In the genomic region with DNA sequence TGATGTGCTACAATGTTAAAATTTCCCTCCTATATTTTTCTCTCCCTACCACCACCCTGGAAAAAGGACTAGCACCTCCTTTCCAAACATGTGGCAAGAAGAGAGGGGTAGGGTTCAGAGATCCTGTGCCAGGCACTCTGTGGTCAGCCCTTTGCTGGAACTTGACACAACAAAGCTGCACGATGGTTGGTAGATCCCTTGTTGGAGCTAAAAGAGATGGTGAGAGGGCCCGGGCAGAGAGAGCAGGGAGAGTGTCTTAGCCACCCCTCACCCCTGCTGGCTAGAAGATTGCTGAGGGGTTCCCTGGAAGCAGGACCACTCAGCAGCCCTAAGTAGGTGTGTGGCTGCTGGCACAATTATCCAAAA, we compare ENCODE assay signal across 8 cellular contexts. TPM values are rescaled to one million over a fixed set of nuclear protein-coding genes. Genes with fewer than 3 reads are reported as not detected.
DNase-seq lines count a peak whose midpoint lies in the region; ATAC-seq lines count a peak whose summit lies in the region.

No MANE protein-coding gene starts in this region.

- WGBS in mesendoderm (ENCODE audit: extremely low coverage, insufficient coverage, low lambda C conversion rate), result no CpG with 5 or more reads among the region's 2 CpGs
- WGBS in thymus, result 53% methylated on average over 2 of the region's 2 CpGs

- DNase-seq in activated CD4-positive, alpha-beta T cell treated with anti-CD3 and anti-CD28 coated beads, Interleukin-2, amount 10 ng/mL, durations not matched to agents 24 days and 14 days, result peak; percentile 68
- no peak for DNase-seq in activated CD4-positive, alpha-beta T cell treated with anti-CD3 and anti-CD28 coated beads, Interleukin-2, amount 50 U/mL, for 4 hours
- DNase-seq in activated naive CD8-positive, alpha-beta T cell treated with anti-CD3 and anti-CD28 coated beads for 36 hours, result no peak
- DNase-seq in mesendoderm (no peak), 8988T (no peak)

- H3K4me1 Mint-ChIP-seq in activated CD4-positive, alpha-beta T cell treated with anti-CD3 and anti-CD28 coated beads, Interleukin-2, amount 10 ng/mL, durations not matched to agents 24 days and 14 days, result peaks cover 53% of the 10 kb centered on the region
- peaks cover 52% of the 10 kb centered on the region for H3K4me1 Mint-ChIP-seq in activated naive CD8-positive, alpha-beta T cell treated with anti-CD3 and anti-CD28 coated beads for 36 hours

- H3K4ac ChIP-seq in mesendoderm (ENCODE audit: low read depth, low read length), result peak overlapping the region; percentile 74

- no peaks in the 10 kb centered on the region for H3K9me3 Mint-ChIP-seq in activated CD4-positive, alpha-beta T cell treated with anti-CD3 and anti-CD28 coated beads, Interleukin-2, amount 10 ng/mL, durations not matched to agents 24 days and 14 days
- H3K9me3 Mint-ChIP-seq in activated naive CD8-positive, alpha-beta T cell treated with anti-CD3 and anti-CD28 coated beads for 36 hours, result no peaks in the 10 kb centered on the region

- peak overlapping the region; percentile 93 for H3K4me3 Mint-ChIP-seq in activated CD4-positive, alpha-beta T cell treated with anti-CD3 and anti-CD28 coated beads, Interleukin-2, amount 10 ng/mL, durations not matched to agents 24 days and 14 days
- no peak overlapping the region for H3K4me3 Mint-ChIP-seq in activated naive CD8-positive, alpha-beta T cell treated with anti-CD3 and anti-CD28 coated beads for 36 hours

- H3K27ac ChIP-seq in mesendoderm (ENCODE audit: low read depth, low read length) (peak overlapping the region; percentile 83), thymus (ENCODE audit: low read depth) (peak overlapping the region; percentile 78)

- H2BK15ac ChIP-seq in mesendoderm (replicated peaks; ENCODE audit: low read depth), result peak overlapping the region; percentile 19

- H3K9me3 ChIP-seq in thymus (ENCODE audit: control insufficient read depth), result no peaks in the 10 kb centered on the region

- peak overlapping the region; percentile 98 for H2AK5ac ChIP-seq in mesendoderm (ENCODE audit: low read length)

- H2BK120ac ChIP-seq in mesendoderm (ENCODE audit: low read depth, low read length), result peak overlapping the region; percentile 75

- H3K36me3 ChIP-seq in mesendoderm (ENCODE audit: control insufficient read depth, insufficient read depth, low read length) (no peaks in the 10 kb centered on the region), thymus (ENCODE audit: control insufficient read depth, insufficient read depth) (peaks cover 5% of the 10 kb centered on the region)

- H4K5ac ChIP-seq in mesendoderm (ENCODE audit: low read length), result no peak overlapping the region

- peak overlapping the region; percentile 78 for H3K56ac ChIP-seq in mesendoderm (ENCODE audit: low read length)

- H4K8ac ChIP-seq in mesendoderm (ENCODE audit: low read depth, low read length), result no peak overlapping the region

- peak overlapping the region; percentile 72 for H3K18ac ChIP-seq in mesendoderm (ENCODE audit: low read length)

- H3K9ac ChIP-seq in mesendoderm (ENCODE audit: low read length), result peak overlapping the region; percentile 30

- H3K27me3 ChIP-seq in mesendoderm (ENCODE audit: insufficient read depth, low read length, poor library complexity) (no peaks in the 10 kb centered on the region), thymus (ENCODE audit: control insufficient read depth, insufficient read depth) (no peaks in the 10 kb centered on the region)

- H3K4me3 ChIP-seq in mesendoderm (ENCODE audit: low read length) (no peak overlapping the region), thymus (ENCODE audit: low read length) (no peak overlapping the region)

- H2BK5ac ChIP-seq in mesendoderm (ENCODE audit: low read length), result peak overlapping the region; percentile 93

- peaks cover 18% of the 10 kb centered on the region for H3K79me2 ChIP-seq in mesendoderm (ENCODE audit: control insufficient read depth, insufficient read depth, low read length)

- no peak overlapping the region for H3K23ac ChIP-seq in mesendoderm (ENCODE audit: low read length)

- intact Hi-C loops in activated CD4-positive, alpha-beta T cell treated with anti-CD3 and anti-CD28 coated beads, Interleukin-2, amount 10 ng/mL, durations not matched to agents 24 days and 14 days (cut with micrococcal nuclease), result loop anchor here (5.0 to 10.0 kb wide), 4 partner anchors 336 to 994 kb away; partner anchors contain the start of gene NDC1

- ATAC-seq in GM19328 (IDR thresholded peaks at IDR 0.05; ENCODE audit: unreplicated experiment) (no peak), HG03565 (IDR thresholded peaks at IDR 0.05; ENCODE audit: unreplicated experiment) (no peak)

- no peaks in the 10 kb centered on the region for H3K27me3 Mint-ChIP-seq in activated CD4-positive, alpha-beta T cell treated with anti-CD3 and anti-CD28 coated beads, Interleukin-2, amount 10 ng/mL, durations not matched to agents 24 days and 14 days
- H3K27me3 Mint-ChIP-seq in activated naive CD8-positive, alpha-beta T cell treated with anti-CD3 and anti-CD28 coated beads for 36 hours, result no peaks in the 10 kb centered on the region

- H3K4me2 ChIP-seq in mesendoderm (ENCODE audit: low read length), result no peak overlapping the region

- peaks cover 22% of the 10 kb centered on the region for H3K4me1 ChIP-seq in mesendoderm (ENCODE audit: control insufficient read depth, low read depth, low read length)
- H3K4me1 ChIP-seq in thymus (ENCODE audit: control insufficient read depth, insufficient read depth, low read length), result peaks cover 43% of the 10 kb centered on the region

- H3K27ac Mint-ChIP-seq in activated CD4-positive, alpha-beta T cell treated with anti-CD3 and anti-CD28 coated beads, Interleukin-2, amount 10 ng/mL, durations not matched to agents 24 days and 14 days, result peak overlapping the region; percentile 96
- peak overlapping the region; percentile 49 for H3K27ac Mint-ChIP-seq in activated naive CD8-positive, alpha-beta T cell treated with anti-CD3 and anti-CD28 coated beads for 36 hours

- peaks cover 9% of the 10 kb centered on the region for H3K36me3 Mint-ChIP-seq in activated CD4-positive, alpha-beta T cell treated with anti-CD3 and anti-CD28 coated beads, Interleukin-2, amount 10 ng/mL, durations not matched to agents 24 days and 14 days (ENCODE audit: low read depth)
- H3K36me3 Mint-ChIP-seq in activated naive CD8-positive, alpha-beta T cell treated with anti-CD3 and anti-CD28 coated beads for 36 hours, result peaks cover 10% of the 10 kb centered on the region

- H3K79me1 ChIP-seq in mesendoderm (ENCODE audit: low read length), result peaks cover 4% of the 10 kb centered on the region

RNA-seq across cellular contexts. Expression of gene SSBP3, which starts 2.5 kb away (rescaled TPM):
- 84.1 and 87.9 TPM in 2 replicates for total RNA-seq in activated CD4-positive, alpha-beta T cell treated with anti-CD3 and anti-CD28 coated beads, Interleukin-2, amount 10 ng/mL, durations not matched to agents 24 days and 14 days
- 10 to 100 TPM; 62.8 to 65.4 TPM for total RNA-seq in activated naive CD8-positive, alpha-beta T cell treated with anti-CD3 and anti-CD28 coated beads for 36 hours
- 143 TPM for polyA plus RNA-seq in mesendoderm (2013, experiment 1 of 2)
- 152 TPM for polyA plus RNA-seq in mesendoderm (2013, experiment 2 of 2)
- 55.7 TPM for polyA plus RNA-seq in thymus
